ENCODE assay signal across 13 cellular contexts in genomic region chr4:122635205-122635604, GRCh38. TPM values are rescaled to one million over a fixed set of nuclear protein-coding genes. Genes with fewer than 3 reads are reported as not detected.
DNase-seq lines count a peak whose midpoint lies in the region; ATAC-seq, FAIRE-seq and TF ChIP-seq lines count a peak whose summit lies in the region.
"Had no signal": no experiment of that assay in that cellular context is flagged by ENCODE, and none has a peak within 500 bp of the region (broad histone marks: within the 10 kb centered on the region; RNA-seq: fewer than 3 reads in every experiment).

No MANE protein-coding gene starts in this region.

- H3K27ac Mint-ChIP-seq in activated CD4-positive, alpha-beta memory T cell treated with anti-CD3 and anti-CD28 coated beads for 36 hours = peak overlapping the region; percentile 71
- H3K27ac Mint-ChIP-seq: CD14-positive monocyte had no signal

- no peak overlapping the region for H3K27ac ChIP-seq in gastrocnemius medialis
- H3K27ac ChIP-seq in psoas muscle = no peak overlapping the region

- H3K4me1 ChIP-seq in gastrocnemius medialis = no peaks in the 10 kb centered on the region
- H3K4me1 ChIP-seq in psoas muscle = no peaks in the 10 kb centered on the region

- POLR2A ChIA-PET in activated CD4-positive, alpha-beta memory T cell treated with anti-CD3 and anti-CD28 coated beads for 36 hours (lab: Charles Lee) = no interaction called here

- FAIRE-seq in GM12892 (lab: Jason Lieb, UNC) = peak; percentile 87

- in situ Hi-C loops in gastrocnemius medialis (cut with MboI; ENCODE audit: low sequenced_read_pairs in 4 of 4) = no loop called here

- H3K36me3 ChIP-seq in gastrocnemius medialis = no peaks in the 10 kb centered on the region
- H3K36me3 ChIP-seq in psoas muscle (ENCODE audit: insufficient read depth in 1 of 2, low read depth in 1 of 2) = no peaks in the 10 kb centered on the region

- H3K9me3 Mint-ChIP-seq in activated CD4-positive, alpha-beta memory T cell treated with anti-CD3 and anti-CD28 coated beads for 36 hours = peaks cover 3% of the 10 kb centered on the region

- H3K36me3 Mint-ChIP-seq in activated CD4-positive, alpha-beta memory T cell treated with anti-CD3 and anti-CD28 coated beads for 36 hours = peaks cover 3% of the 10 kb centered on the region
- H3K36me3 Mint-ChIP-seq: CD14-positive monocyte had no signal

- peak overlapping the region; percentile 3 for H3K4me3 Mint-ChIP-seq in activated CD4-positive, alpha-beta memory T cell treated with anti-CD3 and anti-CD28 coated beads for 36 hours
- H3K4me3 Mint-ChIP-seq: CD14-positive monocyte had no signal

- peak; percentile 64 for ATAC-seq in HG03025 (IDR thresholded peaks at IDR 0.05; ENCODE audit: low FRiP score, unreplicated experiment)
- no peak for ATAC-seq in gastrocnemius medialis
- no peak for ATAC-seq in psoas muscle

- intact Hi-C loops in activated CD4-positive, alpha-beta memory T cell treated with anti-CD3 and anti-CD28 coated beads for 36 hours (cut with micrococcal nuclease) = loop anchor here (10.0 kb wide), 1 partner anchor 180 kb away; the partner anchor contains the start of gene IL2
- intact Hi-C loops in gastrocnemius medialis (cut with DNase I; ENCODE audit: low total_unique reads) = no loop called here
- intact Hi-C loops in psoas muscle (cut with DNase I) = no loop called here

- no peaks in the 10 kb centered on the region for H3K27me3 Mint-ChIP-seq in activated CD4-positive, alpha-beta memory T cell treated with anti-CD3 and anti-CD28 coated beads for 36 hours

- CTCF ChIA-PET in activated CD4-positive, alpha-beta memory T cell treated with anti-CD3 and anti-CD28 coated beads for 36 hours (lab: Charles Lee) = interaction anchor here (0.9 to 1.5 kb wide), 3 partner anchors 16 to 57 kb away, joined by 3 to 4 read pairs (median 4); no protein-coding TSS in a partner anchor

- DNase-seq in GM12892 (ENCODE audit: insufficient read length) (no peak), GM19240 (ENCODE audit: insufficient read length, low spot score) (peak; percentile 11), gastrocnemius medialis (no peak), midbrain (lab: John Stamatoyannopoulos, UW) (no peak), psoas muscle (no peak), SK-N-DZ (ENCODE audit: low spot score) (no peak)
- DNase-seq in activated CD4-positive, alpha-beta memory T cell treated with anti-CD3 and anti-CD28 coated beads for 36 hours = peak; percentile 36
- DNase-seq: activated T-cell treated with anti-CD3 and anti-CD28 coated beads, Interleukin-2, amount 50 U/mL, for 1 hour; mesendoderm; NCI-H446 treated with DMSO at 0.1 percent for 48 hours; stimulated activated CD4-positive, alpha-beta T cell treated with anti-CD3 and anti-CD28 coated beads, Interleukin-2, amount 100 ng/mL, for 24 hours had no signal

- H3K27me3 ChIP-seq in gastrocnemius medialis = no peaks in the 10 kb centered on the region
- no peaks in the 10 kb centered on the region for H3K27me3 ChIP-seq in psoas muscle (ENCODE audit: insufficient read depth in 3 of 3, low read length in 2 of 3)

- peaks cover 65% of the 10 kb centered on the region for H3K4me1 Mint-ChIP-seq in activated CD4-positive, alpha-beta memory T cell treated with anti-CD3 and anti-CD28 coated beads for 36 hours (ENCODE audit: low read depth)

- TF ChIP-seq POLR2A in GM12892 (IDR thresholded peaks at IDR 0.05; ENCODE audit: low read depth, low read length) (no peak), gastrocnemius medialis (IDR thresholded peaks at IDR 0.05) (no peak)

- TF ChIP-seq CTCF in gastrocnemius medialis (IDR thresholded peaks at IDR 0.05 in 4 of 5, conservative IDR thresholded peaks at IDR 0.05 in 1 of 5) = no peak
- no peak for TF ChIP-seq CTCF in psoas muscle (IDR thresholded peaks at IDR 0.05)

- no peak overlapping the region for H3K4me3 ChIP-seq in gastrocnemius medialis
- H3K4me3 ChIP-seq in psoas muscle = no peak overlapping the region

- 43 to 52% (median 49%) methylated on average over 3 of the region's 3 CpGs for WGBS in psoas muscle, 3 donors

- H3K9me3 ChIP-seq in gastrocnemius medialis (no peaks in the 10 kb centered on the region), psoas muscle (no peaks in the 10 kb centered on the region)

RNA-seq across cellular contexts. Expression of gene IL21, which starts 14.3 kb away (rescaled TPM):
- polyA plus RNA-seq in GM12892 (2012; ENCODE audit: missing spikeins) = not detected
- 10 to 100 TPM; 65.1 to 67.0 TPM for total RNA-seq in activated CD4-positive, alpha-beta memory T cell treated with anti-CD3 and anti-CD28 coated beads for 36 hours
- total RNA-seq in gastrocnemius medialis (not detected), psoas muscle (not detected)
- under 1 TPM in 1 of 3 donors, not detected in 2; 0.04 TPM for polyA plus RNA-seq in psoas muscle
- polyA plus RNA-seq in SK-N-DZ (2014; cell fraction: cytosol; rRNA removed) = not detected in 2 replicates
- not detected in 2 replicates for polyA plus RNA-seq in SK-N-DZ (2014; cell fraction: nucleus; rRNA removed)
- polyA plus RNA-seq: CD14-positive monocyte had no signal

Comparison
In these comparisons a context has a peak if more than half of its experiments do, and no peak if none do; other contexts are left out.
1. DNase-seq: peak in GM19240 (single experiment) and activated CD4-positive, alpha-beta memory T cell treated with anti-CD3 and anti-CD28 coated beads for 36 hours (single experiment); none in GM12892 (single experiment), gastrocnemius medialis (0 of 2), midbrain (single experiment), psoas muscle (0 of 2) and SK-N-DZ (single experiment).
2. RNA of gene IL21, which starts 14.3 kb away (total RNA-seq): 65.1 to 67.0 TPM in activated CD4-positive, alpha-beta memory T cell treated with anti-CD3 and anti-CD28 coated beads for 36 hours; not detected in gastrocnemius medialis and not detected in psoas muscle; every median in the first group is over 10 times any median in the second.